In the genomic region with DNA sequence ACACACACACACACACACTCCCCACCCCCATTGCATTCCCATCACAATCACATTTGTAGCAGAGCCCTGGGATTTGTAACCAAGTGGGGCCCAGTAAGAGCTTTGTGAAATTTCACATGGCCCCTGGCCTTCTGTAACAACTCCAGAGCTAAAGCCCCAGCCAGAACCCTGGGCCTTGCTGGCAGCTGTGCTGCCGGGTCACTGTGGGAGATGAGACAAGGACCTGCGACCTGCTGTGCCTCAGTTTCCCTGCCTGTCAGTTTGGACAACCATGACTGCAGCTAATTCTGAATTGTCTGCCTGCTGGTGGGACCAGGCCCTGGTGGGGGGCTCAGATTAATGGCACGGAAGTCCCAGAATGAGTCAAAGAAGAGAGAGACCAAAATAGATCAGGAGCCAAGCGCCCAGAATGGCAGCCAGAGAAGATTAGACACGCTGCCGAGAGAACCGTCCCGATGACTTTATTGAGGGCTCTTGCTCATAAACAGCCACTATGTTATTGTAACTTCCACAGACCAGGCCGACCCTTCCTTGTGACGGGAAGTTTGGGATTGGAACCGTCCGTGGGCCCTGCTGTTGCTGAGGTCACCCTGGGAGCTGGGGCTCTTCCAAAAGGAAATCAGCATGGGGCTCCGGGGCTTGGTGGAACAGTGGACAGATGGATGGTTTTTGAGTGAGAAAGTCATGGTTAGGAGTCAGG, we compare ENCODE assay signal across 15 cellular contexts.
DNase-seq lines count a peak whose midpoint lies in the region; ATAC-seq and TF ChIP-seq lines count a peak whose summit lies in the region.
"Had no signal": no experiment of that assay in that cellular context is flagged by ENCODE, and none has a peak within 500 bp of the region (broad histone marks: within the 10 kb centered on the region; RNA-seq: fewer than 3 reads in every experiment).

No MANE protein-coding gene starts in this region.

- H3K4me3 ChIP-seq in adipocyte (ENCODE audit: low read length) (no peak overlapping the region), ovary (no peak overlapping the region), upper lobe of right lung (no peak overlapping the region)

- no peak for TF ChIP-seq EP300 in ovary (IDR thresholded peaks at IDR 0.05)

- no peaks in the 10 kb centered on the region for H3K36me3 ChIP-seq in adipocyte (ENCODE audit: control insufficient read depth, insufficient read depth, low read length, severe bottlenecking)
- no peaks in the 10 kb centered on the region for H3K36me3 ChIP-seq in ovary
- H3K36me3 ChIP-seq in upper lobe of right lung = no peaks in the 10 kb centered on the region

- H3K27me3 ChIP-seq in adipocyte (replicated peaks; ENCODE audit: control insufficient read depth, insufficient read depth, low read length) = no peaks in the 10 kb centered on the region
- no peaks in the 10 kb centered on the region for H3K27me3 ChIP-seq in ovary
- no peaks in the 10 kb centered on the region for H3K27me3 ChIP-seq in upper lobe of right lung

- WGBS in ovary, 3 donors = 76 to 83% (median 78%) methylated on average over 13 of the region's 13 CpGs

- DNase-seq in adipocyte (ENCODE audit: low read depth) (no peak), cardiac septum (ENCODE audit: low spot score) (peak; percentile 80), ovary (peak in 4 of 5 donors; percentile 7 to 29 (median 22)), upper lobe of right lung (peak; percentile 41), GM10266 (ENCODE audit: extremely low spot score) (no peak), NCI-H1694 (lab: John Stamatoyannopoulos, UW) (no peak)
- DNase-seq in stimulated activated CD4-positive, alpha-beta T cell treated with anti-CD3 and anti-CD28 coated beads, Interleukin-1b, Interleukin-23, amount 100 ng/mL, for 48 hours = no peak
- DNase-seq: activated CD4-positive, alpha-beta T cell treated with anti-CD3 and anti-CD28 coated beads for 4 hours; activated gamma-delta T cell; immature natural killer cell; NCI-H187; NCI-H748 treated with DMSO at 0.1 percent for 48 hours; SK-N-SH; stimulated activated naive CD8-positive, alpha-beta T cell treated with anti-CD3 and anti-CD28 coated beads, Interleukin-15, Interleukin-2, amounts not matched to agents 100 U/mL and 50 U/mL, for 24 hours had no signal

- intact Hi-C loops in cardiac septum (cut with DNase I) (loop anchor here (5.0 to 10.0 kb wide), 2 partner anchors 123 to 425 kb away; a partner anchor contains a TSS), ovary (cut with DNase I) (loop anchor here in 2 of 4 donors (5.0 to 10.0 kb wide), 2 partner anchors 115 to 118 kb away; no protein-coding TSS in a partner anchor), upper lobe of right lung (cut with DNase I) (no loop called here)

- H3K27ac ChIP-seq in ovary (no peak overlapping the region), upper lobe of right lung (peak overlapping the region; percentile 61)

- no peak for TF ChIP-seq CTCF in ovary (IDR thresholded peaks at IDR 0.05)
- TF ChIP-seq CTCF in upper lobe of right lung (IDR thresholded peaks at IDR 0.05) = no peak
- no peak for TF ChIP-seq CTCF in GM10266 (IDR thresholded peaks at IDR 0.05; ENCODE audit: control insufficient read depth, insufficient read depth, low read depth, missing control alignments)

- H3K9me3 ChIP-seq in adipocyte (ENCODE audit: control insufficient read depth, low read length) (no peaks in the 10 kb centered on the region), ovary (no peaks in the 10 kb centered on the region), upper lobe of right lung (no peaks in the 10 kb centered on the region)
- H3K9me3 ChIP-seq: Caco-2, SK-N-SH had no signal

- peak overlapping the region; percentile 35 for H3K9ac ChIP-seq in adipocyte (ENCODE audit: low read length)
- H3K9ac ChIP-seq: SK-N-SH had no signal

- no peak for TF ChIP-seq POLR2A in ovary (IDR thresholded peaks at IDR 0.05)

- peak; percentile 10 for ATAC-seq in upper lobe of right lung
- ATAC-seq: stimulated activated naive CD8-positive, alpha-beta T cell treated with anti-CD3 and anti-CD28 coated beads, Interleukin-15, Interleukin-2, amounts not matched to agents 100 U/mL and 50 U/mL, for 24 hours had no signal

- H3K4me1 ChIP-seq in adipocyte (ENCODE audit: control insufficient read depth, insufficient read depth, low read length) (peaks cover 80% of the 10 kb centered on the region), ovary (ENCODE audit: insufficient read depth) (peaks cover 23% of the 10 kb centered on the region), upper lobe of right lung (peaks cover 57% of the 10 kb centered on the region)

Comparison
In these comparisons a context has a peak if more than half of its experiments do, and no peak if none do; other contexts are left out.
1. DNase-seq: peak in cardiac septum (single experiment), ovary (4 of 5) and upper lobe of right lung (single experiment); none in adipocyte (single experiment), stimulated activated CD4-positive, alpha-beta T cell treated with anti-CD3 and anti-CD28 coated beads, Interleukin-1b, Interleukin-23, amount 100 ng/mL, for 48 hours (single experiment), GM10266 (single experiment) and NCI-H1694 (single experiment).